In the genomic region with DNA sequence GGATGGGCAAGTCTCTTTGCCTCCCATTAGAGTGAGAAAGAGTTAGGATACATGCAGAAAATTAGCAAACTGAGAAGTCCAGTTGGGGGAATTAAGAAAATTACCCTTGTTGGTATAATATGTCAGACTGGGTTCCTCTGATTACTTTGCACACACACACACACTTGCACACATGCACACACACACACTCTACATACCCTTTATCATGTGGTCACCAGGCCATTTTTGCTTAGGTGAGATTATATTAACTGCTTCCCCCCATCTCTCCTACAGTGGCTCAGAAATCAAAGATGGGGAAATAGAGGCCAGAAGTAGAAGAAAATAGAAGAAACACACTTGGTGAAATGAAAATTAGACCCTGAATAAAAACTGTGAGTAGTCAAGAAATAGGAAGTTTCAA, we compare ENCODE assay signal across 13 cellular contexts. TPM values are rescaled to one million over a fixed set of nuclear protein-coding genes. Genes with fewer than 3 reads are reported as not detected.
DNase-seq lines count a peak whose midpoint lies in the region; ATAC-seq, FAIRE-seq and TF ChIP-seq lines count a peak whose summit lies in the region.
"Had no signal": no experiment of that assay in that cellular context is flagged by ENCODE, and none has a peak within 500 bp of the region (broad histone marks: within the 10 kb centered on the region; RNA-seq: fewer than 3 reads in every experiment).

No MANE protein-coding gene starts in this region.

- no peak for ATAC-seq in stimulated activated naive CD8-positive, alpha-beta T cell treated with anti-CD3 and anti-CD28 coated beads, Interleukin-15, amount 100 ng/mL, for 72 hours
- no peak for ATAC-seq in natural killer cell treated with Interleukin-12 subunit alpha and Interleukin-12 subunit beta and Interleukin-15 and Interleukin-18, amount 100 ng/mL, for 72 hours
- ATAC-seq in HG02970 (IDR thresholded peaks at IDR 0.05; ENCODE audit: low FRiP score, unreplicated experiment): no peak

- FAIRE-seq in H54 (lab: Jason Lieb, UNC): no peak

- peaks cover 4% of the 10 kb centered on the region for H3K36me3 Mint-ChIP-seq in stimulated activated naive CD8-positive, alpha-beta T cell treated with anti-CD3 and anti-CD28 coated beads, Interleukin-15, Interleukin-2, amounts not matched to agents 100 ng/mL and 50 ng/mL, for 24 hours (ENCODE audit: low read depth)
- no peaks in the 10 kb centered on the region for H3K36me3 Mint-ChIP-seq in natural killer cell treated with Interleukin-12 subunit alpha and Interleukin-12 subunit beta and Interleukin-15 and Interleukin-18, amount 100 ng/mL, for 72 hours

- H3K4me3 Mint-ChIP-seq in stimulated activated naive CD8-positive, alpha-beta T cell treated with anti-CD3 and anti-CD28 coated beads, Interleukin-15, Interleukin-2, amounts not matched to agents 100 ng/mL and 50 ng/mL, for 24 hours: peak overlapping the region; percentile 31
- H3K4me3 Mint-ChIP-seq in stimulated activated naive CD8-positive, alpha-beta T cell treated with anti-CD3 and anti-CD28 coated beads, Interleukin-15, amount 100 ng/mL, for 72 hours: peak overlapping the region in 1 of 2 donors; percentile 24
- H3K4me3 Mint-ChIP-seq in natural killer cell treated with Interleukin-12 subunit alpha and Interleukin-12 subunit beta and Interleukin-15 and Interleukin-18, amount 100 ng/mL, for 72 hours: peak overlapping the region; percentile 83

- no peaks in the 10 kb centered on the region for H3K9me3 Mint-ChIP-seq in stimulated activated naive CD8-positive, alpha-beta T cell treated with anti-CD3 and anti-CD28 coated beads, Interleukin-15, Interleukin-2, amounts not matched to agents 100 ng/mL and 50 ng/mL, for 24 hours
- no peaks in the 10 kb centered on the region for H3K9me3 Mint-ChIP-seq in stimulated activated naive CD8-positive, alpha-beta T cell treated with anti-CD3 and anti-CD28 coated beads, Interleukin-15, amount 100 ng/mL, for 72 hours
- no peaks in the 10 kb centered on the region for H3K9me3 Mint-ChIP-seq in natural killer cell treated with Interleukin-12 subunit alpha and Interleukin-12 subunit beta and Interleukin-15 and Interleukin-18, amount 100 ng/mL, for 72 hours

- no peak overlapping the region for H3K4me3 ChIP-seq in adipocyte (ENCODE audit: low read length)

- no peaks in the 10 kb centered on the region for H3K9me3 ChIP-seq in adipocyte (ENCODE audit: control insufficient read depth, low read length)

- no peak for DNase-seq in stimulated activated naive CD8-positive, alpha-beta T cell treated with anti-CD3 and anti-CD28 coated beads, Interleukin-15, amount 100 ng/mL, for 72 hours
- no peak for DNase-seq in adipocyte (ENCODE audit: low read depth)
- no peak for DNase-seq in natural killer cell treated with Interleukin-12 subunit alpha and Interleukin-12 subunit beta and Interleukin-15 and Interleukin-18, amount 100 ng/mL, for 72 hours (ENCODE audit: low spot score)
- no peak for DNase-seq in H54 (ENCODE audit: insufficient read length, low spot score)
- no peak for DNase-seq in T-helper 9 cell
- DNase-seq in stimulated activated naive CD4-positive, alpha-beta T cell treated with Interleukin-2 at 50 U/mL for 16 hours (lab: John Stamatoyannopoulos, UW): no peak
- DNase-seq: activated T-cell treated with anti-CD3 and anti-CD28 coated beads for 4 hours; NCI-H146; NCI-H524; stimulated activated CD8-positive, alpha-beta memory T cell treated with anti-CD3 and anti-CD28 coated beads, Interleukin-4, amount 100 ng/mL, for 48 hours had no signal

- no peaks in the 10 kb centered on the region for H3K27me3 Mint-ChIP-seq in stimulated activated naive CD8-positive, alpha-beta T cell treated with anti-CD3 and anti-CD28 coated beads, Interleukin-15, Interleukin-2, amounts not matched to agents 100 ng/mL and 50 ng/mL, for 24 hours
- no peaks in the 10 kb centered on the region for H3K27me3 Mint-ChIP-seq in stimulated activated naive CD8-positive, alpha-beta T cell treated with anti-CD3 and anti-CD28 coated beads, Interleukin-15, amount 100 ng/mL, for 72 hours
- H3K27me3 Mint-ChIP-seq in natural killer cell treated with Interleukin-12 subunit alpha and Interleukin-12 subunit beta and Interleukin-15 and Interleukin-18, amount 100 ng/mL, for 72 hours: no peaks in the 10 kb centered on the region

- no peaks in the 10 kb centered on the region for H3K36me3 ChIP-seq in adipocyte (ENCODE audit: control insufficient read depth, insufficient read depth, low read length, severe bottlenecking)

- peak overlapping the region; percentile 91 for H3K9ac ChIP-seq in adipocyte (ENCODE audit: low read length)
- H3K9ac ChIP-seq: parathyroid adenoma had no signal

- TF ChIP-seq POLR2A in H54 (IDR thresholded peaks at IDR 0.05; ENCODE audit: low read depth, low read length): no peak

- H3K4me1 ChIP-seq in adipocyte (ENCODE audit: control insufficient read depth, insufficient read depth, low read length): peaks cover 69% of the 10 kb centered on the region

- no peak overlapping the region for H3K27ac Mint-ChIP-seq in stimulated activated naive CD8-positive, alpha-beta T cell treated with anti-CD3 and anti-CD28 coated beads, Interleukin-15, Interleukin-2, amounts not matched to agents 100 ng/mL and 50 ng/mL, for 24 hours
- H3K27ac Mint-ChIP-seq in stimulated activated naive CD8-positive, alpha-beta T cell treated with anti-CD3 and anti-CD28 coated beads, Interleukin-15, amount 100 ng/mL, for 72 hours: no peak overlapping the region
- H3K27ac Mint-ChIP-seq in natural killer cell treated with Interleukin-12 subunit alpha and Interleukin-12 subunit beta and Interleukin-15 and Interleukin-18, amount 100 ng/mL, for 72 hours: peak overlapping the region in 1 of 2 donors; percentile 63

- peaks cover 70% of the 10 kb centered on the region for H3K4me1 Mint-ChIP-seq in stimulated activated naive CD8-positive, alpha-beta T cell treated with anti-CD3 and anti-CD28 coated beads, Interleukin-15, Interleukin-2, amounts not matched to agents 100 ng/mL and 50 ng/mL, for 24 hours (ENCODE audit: low read depth)
- H3K4me1 Mint-ChIP-seq in stimulated activated naive CD8-positive, alpha-beta T cell treated with anti-CD3 and anti-CD28 coated beads, Interleukin-15, amount 100 ng/mL, for 72 hours: peaks cover 70% of the 10 kb centered on the region
- peaks cover 68 to 82% of the 10 kb centered on the region in 2 donors for H3K4me1 Mint-ChIP-seq in natural killer cell treated with Interleukin-12 subunit alpha and Interleukin-12 subunit beta and Interleukin-15 and Interleukin-18, amount 100 ng/mL, for 72 hours (ENCODE audit: low read depth in 2 of 2)

- H3K27me3 ChIP-seq in adipocyte (replicated peaks; ENCODE audit: control insufficient read depth, insufficient read depth, low read length): no peaks in the 10 kb centered on the region

RNA-seq across cellular contexts. Expression of a gene that starts 0.9 kb away (rescaled TPM):
- total RNA-seq in natural killer cell treated with Interleukin-12 subunit alpha and Interleukin-12 subunit beta and Interleukin-15 and Interleukin-18, amount 100 ng/mL, for 72 hours: 10 to 100 TPM; 28.8 to 31.3 TPM

RNA-seq across cellular contexts. Expression of a gene that starts 5.6 kb away (rescaled TPM):
- total RNA-seq in natural killer cell treated with Interleukin-12 subunit alpha and Interleukin-12 subunit beta and Interleukin-15 and Interleukin-18, amount 100 ng/mL, for 72 hours: 1 to 10 TPM; 1.6 to 9.1 TPM

RNA-seq across cellular contexts. Expression of a gene that starts 5.8 kb away (rescaled TPM):
- 10 to 100 TPM; 17.8 to 26.4 TPM for total RNA-seq in natural killer cell treated with Interleukin-12 subunit alpha and Interleukin-12 subunit beta and Interleukin-15 and Interleukin-18, amount 100 ng/mL, for 72 hours

RNA-seq across cellular contexts. Expression of a gene that starts 31.4 kb away (rescaled TPM):
- total RNA-seq in natural killer cell treated with Interleukin-12 subunit alpha and Interleukin-12 subunit beta and Interleukin-15 and Interleukin-18, amount 100 ng/mL, for 72 hours: 100 to 1,000 TPM; 280 to 294 TPM

RNA-seq across cellular contexts. Expression of a gene that starts 37.6 kb away (rescaled TPM):
- total RNA-seq in natural killer cell treated with Interleukin-12 subunit alpha and Interleukin-12 subunit beta and Interleukin-15 and Interleukin-18, amount 100 ng/mL, for 72 hours: 100 to 1,000 TPM in 1 of 2 donors, 10 to 100 TPM in 1; 87.8 to 347 TPM
